Comparison of ENCODE assay signal across 2 cellular contexts in the genomic region with DNA sequence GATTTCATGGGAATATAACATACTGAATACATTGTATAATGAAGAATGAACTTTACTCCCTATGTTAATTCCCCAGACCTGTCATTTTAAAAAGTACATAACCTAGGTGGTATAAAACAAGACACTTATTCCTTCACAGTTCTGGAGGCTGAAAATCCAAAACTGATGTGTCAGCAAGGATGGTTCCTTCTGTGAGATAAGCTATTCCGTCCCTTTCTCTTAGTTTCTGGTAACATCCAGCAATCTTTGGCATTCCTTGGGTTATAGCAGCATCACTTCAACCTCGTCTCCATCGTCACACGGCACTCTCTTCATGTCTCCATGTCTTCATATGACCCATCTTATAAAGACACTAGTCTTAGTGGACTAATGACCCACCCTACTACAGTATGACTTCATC.
A peak's percentile ranks its signal among the peaks of the same experiment; 100 is the strongest.
TF ChIP-seq lines count a peak whose summit lies in the region.

No MANE protein-coding gene starts in this region.

TF ChIP-seq in HepG2, 621 proteins besides CTCF, POLR2A, EP300 and RAD21 (continued from another document):
- TF ChIP-seq, protein P1, sequence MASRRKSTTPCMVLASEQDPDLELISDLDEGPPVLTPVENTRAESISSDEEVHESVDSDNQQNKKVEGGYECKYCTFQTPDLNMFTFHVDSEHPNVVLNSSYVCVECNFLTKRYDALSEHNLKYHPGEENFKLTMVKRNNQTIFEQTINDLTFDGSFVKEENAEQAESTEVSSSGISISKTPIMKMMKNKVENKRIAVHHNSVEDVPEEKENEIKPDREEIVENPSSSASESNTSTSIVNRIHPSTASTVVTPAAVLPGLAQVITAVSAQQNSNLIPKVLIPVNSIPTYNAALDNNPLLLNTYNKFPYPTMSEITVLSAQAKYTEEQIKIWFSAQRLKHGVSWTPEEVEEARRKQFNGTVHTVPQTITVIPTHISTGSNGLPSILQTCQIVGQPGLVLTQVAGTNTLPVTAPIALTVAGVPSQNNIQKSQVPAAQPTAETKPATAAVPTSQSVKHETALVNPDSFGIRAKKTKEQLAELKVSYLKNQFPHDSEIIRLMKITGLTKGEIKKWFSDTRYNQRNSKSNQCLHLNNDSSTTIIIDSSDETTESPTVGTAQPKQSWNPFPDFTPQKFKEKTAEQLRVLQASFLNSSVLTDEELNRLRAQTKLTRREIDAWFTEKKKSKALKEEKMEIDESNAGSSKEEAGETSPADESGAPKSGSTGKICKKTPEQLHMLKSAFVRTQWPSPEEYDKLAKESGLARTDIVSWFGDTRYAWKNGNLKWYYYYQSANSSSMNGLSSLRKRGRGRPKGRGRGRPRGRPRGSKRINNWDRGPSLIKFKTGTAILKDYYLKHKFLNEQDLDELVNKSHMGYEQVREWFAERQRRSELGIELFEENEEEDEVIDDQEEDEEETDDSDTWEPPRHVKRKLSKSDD (CRISPR knock-in tag; IDR thresholded peaks at IDR 0.05; ENCODE audit: low read depth) = no peak
- no peak for TF ChIP-seq TCF12 (IDR thresholded peaks at IDR 0.05)
- no peak for TF ChIP-seq TCF12 (CRISPR knock-in tag; IDR thresholded peaks at IDR 0.05)
- TF ChIP-seq MAFK (conservative IDR thresholded peaks at IDR 0.05 in 1 of 2, IDR thresholded peaks at IDR 0.05 in 1 of 2; ENCODE audit: low read length in 2 of 2) = peak; percentile 90 to 94
- no peak for TF ChIP-seq ZNF292 (CRISPR knock-in tag; IDR thresholded peaks at IDR 0.05; ENCODE audit: borderline replicate concordance, low read depth)

TF ChIP-seq in K562, 482 proteins besides CTCF, POLR2A, EP300 and RAD21 (continued from another document):
- TF ChIP-seq, protein P2, sequence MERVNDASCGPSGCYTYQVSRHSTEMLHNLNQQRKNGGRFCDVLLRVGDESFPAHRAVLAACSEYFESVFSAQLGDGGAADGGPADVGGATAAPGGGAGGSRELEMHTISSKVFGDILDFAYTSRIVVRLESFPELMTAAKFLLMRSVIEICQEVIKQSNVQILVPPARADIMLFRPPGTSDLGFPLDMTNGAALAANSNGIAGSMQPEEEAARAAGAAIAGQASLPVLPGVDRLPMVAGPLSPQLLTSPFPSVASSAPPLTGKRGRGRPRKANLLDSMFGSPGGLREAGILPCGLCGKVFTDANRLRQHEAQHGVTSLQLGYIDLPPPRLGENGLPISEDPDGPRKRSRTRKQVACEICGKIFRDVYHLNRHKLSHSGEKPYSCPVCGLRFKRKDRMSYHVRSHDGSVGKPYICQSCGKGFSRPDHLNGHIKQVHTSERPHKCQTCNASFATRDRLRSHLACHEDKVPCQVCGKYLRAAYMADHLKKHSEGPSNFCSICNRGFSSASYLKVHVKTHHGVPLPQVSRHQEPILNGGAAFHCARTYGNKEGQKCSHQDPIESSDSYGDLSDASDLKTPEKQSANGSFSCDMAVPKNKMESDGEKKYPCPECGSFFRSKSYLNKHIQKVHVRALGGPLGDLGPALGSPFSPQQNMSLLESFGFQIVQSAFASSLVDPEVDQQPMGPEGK (CRISPR knock-in tag; IDR thresholded peaks at IDR 0.05; ENCODE audit: borderline replicate concordance) = no peak
- no peak for TF ChIP-seq RBM34 (IDR thresholded peaks at IDR 0.05; ENCODE audit: borderline replicate concordance, insufficient read depth, low read length)
- TF ChIP-seq ETS2 (tag; IDR thresholded peaks at IDR 0.05; ENCODE audit: borderline replicate concordance, poor library complexity, severe bottlenecking) = no peak
- TF ChIP-seq TEAD2 (tag; IDR thresholded peaks at IDR 0.05) = no peak
- no peak for TF ChIP-seq HNRNPLL (IDR thresholded peaks at IDR 0.05; ENCODE audit: low read depth, low read length, poor library complexity, severe bottlenecking)
- TF ChIP-seq MAFG (tag; conservative IDR thresholded peaks at IDR 0.05) = peak; percentile 69
- TF ChIP-seq, protein P3, sequence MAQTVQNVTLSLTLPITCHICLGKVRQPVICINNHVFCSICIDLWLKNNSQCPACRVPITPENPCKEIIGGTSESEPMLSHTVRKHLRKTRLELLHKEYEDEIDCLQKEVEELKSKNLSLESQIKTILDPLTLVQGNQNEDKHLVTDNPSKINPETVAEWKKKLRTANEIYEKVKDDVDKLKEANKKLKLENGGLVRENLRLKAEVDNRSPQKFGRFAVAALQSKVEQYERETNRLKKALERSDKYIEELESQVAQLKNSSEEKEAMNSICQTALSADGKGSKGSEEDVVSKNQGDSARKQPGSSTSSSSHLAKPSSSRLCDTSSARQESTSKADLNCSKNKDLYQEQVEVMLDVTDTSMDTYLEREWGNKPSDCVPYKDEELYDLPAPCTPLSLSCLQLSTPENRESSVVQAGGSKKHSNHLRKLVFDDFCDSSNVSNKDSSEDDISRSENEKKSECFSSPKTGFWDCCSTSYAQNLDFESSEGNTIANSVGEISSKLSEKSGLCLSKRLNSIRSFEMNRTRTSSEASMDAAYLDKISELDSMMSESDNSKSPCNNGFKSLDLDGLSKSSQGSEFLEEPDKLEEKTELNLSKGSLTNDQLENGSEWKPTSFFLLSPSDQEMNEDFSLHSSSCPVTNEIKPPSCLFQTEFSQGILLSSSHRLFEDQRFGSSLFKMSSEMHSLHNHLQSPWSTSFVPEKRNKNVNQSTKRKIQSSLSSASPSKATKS (CRISPR knock-in tag; IDR thresholded peaks at IDR 0.05) = no peak
- TF ChIP-seq, protein P4, sequence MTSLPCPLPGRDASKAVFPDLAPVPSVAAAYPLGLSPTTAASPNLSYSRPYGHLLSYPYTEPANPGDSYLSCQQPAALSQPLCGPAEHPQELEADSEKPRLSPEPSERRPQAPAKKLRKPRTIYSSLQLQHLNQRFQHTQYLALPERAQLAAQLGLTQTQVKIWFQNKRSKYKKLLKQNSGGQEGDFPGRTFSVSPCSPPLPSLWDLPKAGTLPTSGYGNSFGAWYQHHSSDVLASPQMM (CRISPR knock-in tag; IDR thresholded peaks at IDR 0.05) = no peak
- peak; percentile 65 for TF ChIP-seq MAFF (IDR thresholded peaks at IDR 0.05; ENCODE audit: low read length)
- no peak for TF ChIP-seq CREBBP (IDR thresholded peaks at IDR 0.05; ENCODE audit: low read depth, low read length)
- no peak for TF ChIP-seq ZNF445 (CRISPR knock-in tag; IDR thresholded peaks at IDR 0.05; ENCODE audit: low read depth)
- no peak for TF ChIP-seq HDAC8 (tag; IDR thresholded peaks at IDR 0.05)
- TF ChIP-seq CEBPB (tag; IDR thresholded peaks at IDR 0.05) = no peak
- TF ChIP-seq TARDBP (IDR thresholded peaks at IDR 0.05) = no peak
